9 cellular contexts compared by ENCODE assay signal in the genomic region with DNA sequence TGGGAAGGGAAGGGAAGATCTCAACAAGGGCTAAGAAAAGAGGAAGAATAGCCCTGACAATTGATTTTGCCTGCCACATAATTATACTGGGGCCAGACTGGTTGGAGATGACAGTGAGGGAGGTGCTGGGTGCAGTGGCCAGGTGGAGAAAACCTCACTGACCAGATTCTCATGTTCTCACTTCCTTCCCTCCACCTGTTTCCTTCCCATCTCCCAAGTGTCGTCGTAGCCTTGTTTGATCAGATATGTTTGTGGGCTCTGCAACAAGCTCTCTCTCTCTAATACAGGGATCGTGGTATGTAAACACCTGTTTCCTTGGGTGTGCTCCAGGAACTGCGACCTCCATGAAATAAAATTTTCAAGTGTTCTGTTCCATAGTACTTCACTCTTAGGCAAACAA.
A peak's percentile ranks its signal among the peaks of the same experiment; 100 is the strongest.
DNase-seq lines count a peak whose midpoint lies in the region; ATAC-seq, FAIRE-seq and TF ChIP-seq lines count a peak whose summit lies in the region.
"Had no signal": no experiment of that assay in that cellular context is flagged by ENCODE, and none has a peak within 500 bp of the region (broad histone marks: within the 10 kb centered on the region; RNA-seq: fewer than 3 reads in every experiment).

No MANE protein-coding gene starts in this region.

- H3K4me3 Mint-ChIP-seq in activated naive CD8-positive, alpha-beta T cell treated with anti-CD3 and anti-CD28 coated beads, Interleukin-2, amount 10 ng/mL, durations not matched to agents 7 days and 5 days = peak overlapping the region; percentile 61
- H3K4me3 Mint-ChIP-seq in activated naive CD8-positive, alpha-beta T cell treated with anti-CD3 and anti-CD28 coated beads for 36 hours = no peak overlapping the region
- peak overlapping the region; percentile 46 to 50 for H3K4me3 Mint-ChIP-seq in stimulated activated naive B cell treated with anti-CD40 and anti-IgM and Interleukin-4, amounts not matched to agents 10 μg/mL and 1 μg/mL and 100 μg/mL, for 72 hours

- no peak overlapping the region for H3K4me3 ChIP-seq in LNCaP clone FGC (ENCODE audit: low read depth, low read length)
- no peak overlapping the region for H3K4me3 ChIP-seq in GM12878
- H3K4me3 ChIP-seq: HAP-1 had no signal

- POLR2A ChIA-PET in activated naive CD8-positive, alpha-beta T cell treated with anti-CD3 and anti-CD28 coated beads, Interleukin-2, amount 10 ng/mL, durations not matched to agents 7 days and 5 days (lab: Charles Lee) = interaction anchor here (0.7 to 0.9 kb wide), 3 partner anchors 117 to 248 kb away, joined by 3 to 4 read pairs (median 3); no protein-coding TSS in a partner anchor
- POLR2A ChIA-PET in GM12878 (lab: Charles Lee) = interaction anchor here (0.8 to 1.7 kb wide), 3 partner anchors 19 to 59 kb away, joined by 3 to 5 read pairs (median 4); no protein-coding TSS in a partner anchor

- TF ChIP-seq CTCF in LNCaP clone FGC (IDR thresholded peaks at IDR 0.05; ENCODE audit: control insufficient read depth, extremely low read depth, insufficient read depth) = no peak
- TF ChIP-seq CTCF in GM12878 (IDR thresholded peaks at IDR 0.05 in 2 of 3, conservative IDR thresholded peaks at IDR 0.05 in 1 of 3; ENCODE audit: control insufficient read depth in 2 of 3, extremely low read depth in 1 of 3, insufficient read depth in 1 of 3, low read depth in 3 of 3, low read length in 3 of 3) = no peak

- no peaks in the 10 kb centered on the region for H3K9me3 Mint-ChIP-seq in activated naive CD8-positive, alpha-beta T cell treated with anti-CD3 and anti-CD28 coated beads, Interleukin-2, amount 10 ng/mL, durations not matched to agents 7 days and 5 days
- no peaks in the 10 kb centered on the region for H3K9me3 Mint-ChIP-seq in activated naive CD8-positive, alpha-beta T cell treated with anti-CD3 and anti-CD28 coated beads for 36 hours
- no peaks in the 10 kb centered on the region for H3K9me3 Mint-ChIP-seq in stimulated activated naive B cell treated with anti-CD40 and anti-IgM and Interleukin-4, amounts not matched to agents 10 μg/mL and 1 μg/mL and 100 μg/mL, for 72 hours

- no peak overlapping the region for H2AFZ ChIP-seq in GM12878 (ENCODE audit: control insufficient read depth, low read depth, low read length)

- H3K27ac ChIP-seq in GM12878 (ENCODE audit: control insufficient read depth, insufficient read depth) = no peak overlapping the region

- H3K36me3 Mint-ChIP-seq in activated naive CD8-positive, alpha-beta T cell treated with anti-CD3 and anti-CD28 coated beads, Interleukin-2, amount 10 ng/mL, durations not matched to agents 7 days and 5 days = peaks cover 2% of the 10 kb centered on the region
- H3K36me3 Mint-ChIP-seq in activated naive CD8-positive, alpha-beta T cell treated with anti-CD3 and anti-CD28 coated beads for 36 hours = peaks cover 2% of the 10 kb centered on the region
- peaks cover 11 to 28% of the 10 kb centered on the region in 2 donors for H3K36me3 Mint-ChIP-seq in stimulated activated naive B cell treated with anti-CD40 and anti-IgM and Interleukin-4, amounts not matched to agents 10 μg/mL and 1 μg/mL and 100 μg/mL, for 72 hours

- TF ChIP-seq RAD21 in GM12878 (IDR thresholded peaks at IDR 0.05; ENCODE audit: insufficient read depth, low read depth, low read length) = no peak

- peak; percentile 16 for ATAC-seq in activated naive CD8-positive, alpha-beta T cell treated with anti-CD3 and anti-CD28 coated beads, Interleukin-2, amount 10 ng/mL, durations not matched to agents 7 days and 5 days (ENCODE audit: low read depth)
- ATAC-seq in GM12878 = peak; percentile 75
- peak; percentile 16 to 48 for ATAC-seq in stimulated activated naive B cell treated with anti-CD40 and anti-IgM and Interleukin-4, amounts not matched to agents 10 μg/mL and 1 μg/mL and 100 μg/mL, for 72 hours (replicated peaks)
- no peak for ATAC-seq in HG02588 (IDR thresholded peaks at IDR 0.05; ENCODE audit: unreplicated experiment)

- peak; percentile 59 for FAIRE-seq in GM12878 (lab: Jason Lieb, UNC)

- in situ Hi-C loops in GM12878 (cut with MboI) = no loop called here

- CTCF ChIA-PET in GM12878 (lab: Yijun Ruan, JAX) = interaction anchor here (0.7 to 2.6 kb wide), 16 partner anchors 16 to 172 kb away, joined by 3 to 26 read pairs (median 4); partner anchors contain the start of gene VCL

- intact Hi-C loops in GM12878 (cut with micrococcal nuclease; ENCODE audit: unreplicated experiment) = loop anchor here (1.0 to 5.0 kb wide), 3 partner anchors 23 to 172 kb away; no protein-coding TSS in a partner anchor

- DNase-seq in activated naive CD8-positive, alpha-beta T cell treated with anti-CD3 and anti-CD28 coated beads, Interleukin-2, amount 10 ng/mL, durations not matched to agents 7 days and 5 days = no peak
- no peak for DNase-seq in activated naive CD8-positive, alpha-beta T cell treated with anti-CD3 and anti-CD28 coated beads for 36 hours
- DNase-seq in LNCaP clone FGC (ENCODE audit: low read depth) = peak; percentile 65
- DNase-seq in GM12878 (ENCODE audit: low read depth, low spot score) = no peak
- no peak for DNase-seq in stimulated activated naive B cell treated with anti-CD40 and anti-IgM and Interleukin-4, amounts not matched to agents 10 μg/mL and 1 μg/mL and 100 μg/mL, for 72 hours
- DNase-seq in NK-92 (lab: John Stamatoyannopoulos, UW; ENCODE audit: unreplicated experiment) = no peak
- no peak for DNase-seq in activated CD4-positive, CD25-positive, alpha-beta regulatory T cell (lab: John Stamatoyannopoulos, UW)

- peak overlapping the region; percentile 13 for H3K27ac Mint-ChIP-seq in activated naive CD8-positive, alpha-beta T cell treated with anti-CD3 and anti-CD28 coated beads, Interleukin-2, amount 10 ng/mL, durations not matched to agents 7 days and 5 days
- H3K27ac Mint-ChIP-seq in activated naive CD8-positive, alpha-beta T cell treated with anti-CD3 and anti-CD28 coated beads for 36 hours = no peak overlapping the region
- H3K27ac Mint-ChIP-seq in stimulated activated naive B cell treated with anti-CD40 and anti-IgM and Interleukin-4, amounts not matched to agents 10 μg/mL and 1 μg/mL and 100 μg/mL, for 72 hours = peak overlapping the region; percentile 85

- H3K27me3 Mint-ChIP-seq in activated naive CD8-positive, alpha-beta T cell treated with anti-CD3 and anti-CD28 coated beads, Interleukin-2, amount 10 ng/mL, durations not matched to agents 7 days and 5 days = no peaks in the 10 kb centered on the region
- no peaks in the 10 kb centered on the region for H3K27me3 Mint-ChIP-seq in activated naive CD8-positive, alpha-beta T cell treated with anti-CD3 and anti-CD28 coated beads for 36 hours
- H3K27me3 Mint-ChIP-seq in stimulated activated naive B cell treated with anti-CD40 and anti-IgM and Interleukin-4, amounts not matched to agents 10 μg/mL and 1 μg/mL and 100 μg/mL, for 72 hours = no peaks in the 10 kb centered on the region

- no TSS peak for BruUV-seq in GM12878 (replicated peaks; lab: Mats Ljungman, UMichigan)

- SMC1A ChIA-PET in GM12878 (lab: Charles Lee; ENCODE audit: uncharacterized antibody, unreplicated experiment) = interaction anchor here (0.6 to 4.7 kb wide), 11 partner anchors 8 to 178 kb away, joined by 3 to 71 read pairs (median 6); no protein-coding TSS in a partner anchor

- H4K20me1 ChIP-seq in GM12878 (ENCODE audit: control insufficient read depth, insufficient read depth) = no peaks in the 10 kb centered on the region

- 25% methylated on average over 4 of the region's 4 CpGs for WGBS in GM12878 (ENCODE audit: insufficient coverage, insufficient replicate concordance, low lambda C conversion rate, missing lambda C conversion rate)

- RAD21 ChIA-PET in GM12878 (lab: Charles Lee; ENCODE audit: unreplicated experiment) = interaction anchor here (0.7 to 4.4 kb wide), 7 partner anchors 15 to 171 kb away, joined by 3 to 29 read pairs (median 4); no protein-coding TSS in a partner anchor

- H3K4me1 Mint-ChIP-seq in activated naive CD8-positive, alpha-beta T cell treated with anti-CD3 and anti-CD28 coated beads, Interleukin-2, amount 10 ng/mL, durations not matched to agents 7 days and 5 days = peaks cover 30% of the 10 kb centered on the region
- peaks cover 27% of the 10 kb centered on the region for H3K4me1 Mint-ChIP-seq in activated naive CD8-positive, alpha-beta T cell treated with anti-CD3 and anti-CD28 coated beads for 36 hours
- H3K4me1 Mint-ChIP-seq in stimulated activated naive B cell treated with anti-CD40 and anti-IgM and Interleukin-4, amounts not matched to agents 10 μg/mL and 1 μg/mL and 100 μg/mL, for 72 hours = peaks cover 33 to 63% of the 10 kb centered on the region in 2 donors

- H3K9me3 ChIP-seq in GM12878 (replicated peaks; ENCODE audit: control insufficient read depth, insufficient read depth, low read length) = no peaks in the 10 kb centered on the region; the same call in 2 of the 3 replicates
- H3K9me3 ChIP-seq: HAP-1 had no signal

- H3K36me3 ChIP-seq in GM12878 (ENCODE audit: control insufficient read depth in 2 of 2, insufficient read depth in 2 of 2, low read length in 1 of 2) = no peaks in the 10 kb centered on the region
- H3K36me3 ChIP-seq: HAP-1 had no signal

- no peak overlapping the region for H3K4me2 ChIP-seq in GM12878 (ENCODE audit: control insufficient read depth, insufficient read depth)

- TF ChIP-seq EP300 in GM12878 (IDR thresholded peaks at IDR 0.05; ENCODE audit: borderline replicate concordance in 1 of 2, control insufficient read depth in 1 of 2, low read depth in 2 of 2, low read length in 2 of 2) = no peak

- no peak overlapping the region for H3K9ac ChIP-seq in GM12878 (ENCODE audit: control insufficient read depth, insufficient read depth, low read length)

- H3K79me2 ChIP-seq in GM12878 (ENCODE audit: control insufficient read depth, insufficient read depth, low read length) = no peaks in the 10 kb centered on the region

- H3K4me1 ChIP-seq in GM12878 (ENCODE audit: control insufficient read depth, insufficient read depth, low read length) = peaks cover 23% of the 10 kb centered on the region
- H3K4me1 ChIP-seq: HAP-1 had no signal

- no peaks in the 10 kb centered on the region for H3K27me3 ChIP-seq in GM12878 (replicated peaks in 1 of 2; ENCODE audit: control insufficient read depth in 2 of 2, insufficient read depth in 2 of 2, low read length in 1 of 2)

- no peak for TF ChIP-seq POLR2A in GM12878 (IDR thresholded peaks at IDR 0.05; ENCODE audit: low read depth, low read length)

TF ChIP-seq in GM12878, 131 proteins besides CTCF, POLR2A, EP300 and RAD21 (continues in another document):
- no peak for TF ChIP-seq ELK1 (IDR thresholded peaks at IDR 0.05; ENCODE audit: low read depth, low read length)
- TF ChIP-seq HDAC2 (IDR thresholded peaks at IDR 0.05) = no peak
- TF ChIP-seq BCL11A (IDR thresholded peaks at IDR 0.05; ENCODE audit: low read depth, low read length) = peak; percentile 26; the same call in 1 of the 2 replicates
